ENCODE assay signal across 2 cellular contexts in genomic region chr20:61535956-61536355, GRCh38.
TF ChIP-seq lines count a peak whose summit lies in the region.

No MANE protein-coding gene starts in this region.

TF ChIP-seq in WTC11, 78 proteins besides CTCF, POLR2A, EP300 and RAD21 (continued from another document):
- TF ChIP-seq SP1 (CRISPR knock-in tag; conservative IDR thresholded peaks at IDR 0.05) (no peak), ZNF121 (CRISPR knock-in tag; IDR thresholded peaks at IDR 0.05) (peak; percentile 29; the same call in 1 of the 2 replicates)

TF ChIP-seq in H1, 55 proteins besides CTCF, POLR2A, EP300 and RAD21 (continued from another document):
- TF ChIP-seq ATF3 (IDR thresholded peaks at IDR 0.05; ENCODE audit: insufficient read depth, low read depth, low read length) (no peak), BRCA1 (IDR thresholded peaks at IDR 0.05; ENCODE audit: low read depth, low read length) (no peak), TAF7 (optimal IDR thresholded peaks at IDR 0.05; ENCODE audit: borderline replicate concordance, low read depth, low read length) (no peak), EGR1 (IDR thresholded peaks at IDR 0.05; ENCODE audit: borderline replicate concordance, low read depth, low read length) (no peak), JUN (IDR thresholded peaks at IDR 0.05; ENCODE audit: low read depth, low read length) (no peak), TCF12 (IDR thresholded peaks at IDR 0.05; ENCODE audit: low read depth, low read length) (no peak), FOSL1 (IDR thresholded peaks at IDR 0.05; ENCODE audit: insufficient read depth, low read depth, low read length) (no peak)
